8 cellular contexts compared by ENCODE assay signal in genomic region chr10:115001506-115002381, GRCh38.
DNase-seq lines count a peak whose midpoint lies in the region; ATAC-seq and TF ChIP-seq lines count a peak whose summit lies in the region.

No MANE protein-coding gene starts in this region.

- H3K27ac ChIP-seq in upper lobe of right lung = no peak overlapping the region

- no peaks in the 10 kb centered on the region for H3K9me3 ChIP-seq in upper lobe of right lung

- no peaks in the 10 kb centered on the region for H3K9me3 Mint-ChIP-seq in nephron progenitor cell

- intact Hi-C loops in upper lobe of right lung (cut with DNase I) = no loop called here

- no peak overlapping the region for H3K27ac Mint-ChIP-seq in nephron progenitor cell

- peak; percentile 69 for ATAC-seq in GM21737 (IDR thresholded peaks at IDR 0.05; ENCODE audit: unreplicated experiment)
- ATAC-seq in upper lobe of right lung = peak; percentile 43

- peak overlapping the region; percentile 47 for H3K4me3 ChIP-seq in fibroblast of villous mesenchyme (ENCODE audit: low read depth, low read length)
- H3K4me3 ChIP-seq in upper lobe of right lung = peak overlapping the region; percentile 32

- no peaks in the 10 kb centered on the region for H3K27me3 ChIP-seq in upper lobe of right lung

- H3K36me3 ChIP-seq in upper lobe of right lung = no peaks in the 10 kb centered on the region

- peak; percentile 50 for DNase-seq in DMS79 (lab: John Stamatoyannopoulos, UW)
- peak; percentile 2 for DNase-seq in NCI-H1092 (lab: John Stamatoyannopoulos, UW)
- peak; percentile 32 for DNase-seq in fibroblast of villous mesenchyme (ENCODE audit: low read depth)
- DNase-seq in upper lobe of right lung = no peak
- no peak for DNase-seq in nephron progenitor cell
- no peak for DNase-seq in D341Med (ENCODE audit: low spot score)
- no peak for DNase-seq in T-helper 1 cell

- no peaks in the 10 kb centered on the region for H3K36me3 Mint-ChIP-seq in nephron progenitor cell (ENCODE audit: low read depth)

- no peak overlapping the region for H3K4me3 Mint-ChIP-seq in nephron progenitor cell

- H3K27me3 Mint-ChIP-seq in nephron progenitor cell (ENCODE audit: low read depth, poor library complexity) = peaks cover 4% of the 10 kb centered on the region

- H3K4me1 ChIP-seq in upper lobe of right lung = no peaks in the 10 kb centered on the region

- peaks cover 10% of the 10 kb centered on the region for H3K4me1 Mint-ChIP-seq in nephron progenitor cell

- TF ChIP-seq CTCF in fibroblast of villous mesenchyme (IDR thresholded peaks at IDR 0.05; ENCODE audit: insufficient read depth, low read depth, low read length) = no peak
- TF ChIP-seq CTCF in upper lobe of right lung (IDR thresholded peaks at IDR 0.05) = no peak
- TF ChIP-seq CTCF in nephron progenitor cell (IDR thresholded peaks at IDR 0.05) = no peak

Comparison
In these comparisons a context has a peak if more than half of its experiments do, and no peak if none do; other contexts are left out.
1. DNase-seq: peak in DMS79 (single experiment), NCI-H1092 (single experiment) and fibroblast of villous mesenchyme (single experiment); none in upper lobe of right lung (single experiment), nephron progenitor cell (single experiment), D341Med (single experiment) and T-helper 1 cell (0 of 5).